In the genomic region with DNA sequence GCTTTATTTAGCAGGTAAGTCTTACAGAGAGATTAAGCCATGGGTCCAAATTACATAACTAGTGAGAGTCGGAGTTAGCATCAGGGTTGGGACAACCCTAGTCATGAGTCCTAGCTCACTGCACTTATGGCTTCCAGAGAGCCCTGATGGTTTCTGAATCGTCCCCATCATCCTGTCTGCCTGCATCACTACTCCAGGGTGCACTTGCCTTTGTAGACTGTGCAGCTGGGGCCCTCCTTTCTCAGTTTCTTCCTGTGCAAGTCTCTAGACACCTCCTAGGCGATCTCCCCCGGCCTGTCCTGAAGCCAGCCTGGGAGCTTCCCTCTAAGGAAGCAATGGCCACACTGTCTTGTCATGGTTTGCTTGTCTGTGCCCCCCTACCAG, we compare ENCODE assay signal across 11 cellular contexts. TPM values are rescaled to one million over a fixed set of nuclear protein-coding genes. Genes with fewer than 3 reads are reported as not detected.
DNase-seq lines count a peak whose midpoint lies in the region; ATAC-seq, FAIRE-seq and TF ChIP-seq lines count a peak whose summit lies in the region.
"Had no signal": no experiment of that assay in that cellular context is flagged by ENCODE, and none has a peak within 500 bp of the region (broad histone marks: within the 10 kb centered on the region; RNA-seq: fewer than 3 reads in every experiment).

No MANE protein-coding gene starts in this region.

- peak overlapping the region; percentile 38 for H3K4me2 ChIP-seq in MM.1S (ENCODE audit: low read depth, low read length)
- H3K4me2 ChIP-seq in K562 (ENCODE audit: insufficient read depth, low read length), result no peak overlapping the region

- H3K4me3 Mint-ChIP-seq in endodermal cell, result no peak overlapping the region

- WGBS in heart right ventricle, 2 donors, result 64 to 72% methylated on average over 4 of the region's 4 CpGs
- 1% methylated on average over 4 of the region's 4 CpGs for WGBS in K562 (ENCODE audit: insufficient coverage, low coverage, missing lambda C conversion rate)
- WGBS in endodermal cell (ENCODE audit: insufficient coverage in 1 of 2, insufficient read length in 1 of 2), 2 experiments, result 89 to 94% methylated on average over 2 to 4 of the region's 4 CpGs

- no TSS peak for BruUV-seq in K562 (replicated peaks; lab: Mats Ljungman, UMichigan)

- H3K27ac ChIP-seq in heart right ventricle (no peak overlapping the region), MM.1S (ENCODE audit: low read length) (peak overlapping the region; percentile 6; the same call in 1 of the 2 replicates), K562 (ENCODE audit: extremely low read depth, low read depth, low read length) (no peak overlapping the region), endodermal cell (ENCODE audit: low read depth, low read length) (no peak overlapping the region)
- H3K27ac ChIP-seq: SJCRH30 had no signal

- in situ Hi-C loops in K562 (cut with MboI), result no loop called here

- intact Hi-C loops in left ventricle myocardium superior (cut with micrococcal nuclease) (loop anchor here (2.0 kb wide), 1 partner anchor 163 kb away; no protein-coding TSS in a partner anchor), heart right ventricle (cut with DNase I) (loop anchor here in 8 of 10 donors (1.0 to 10.0 kb wide), 10 partner anchors 37 to 1689 kb away; a partner anchor contains a TSS), K562 (cut with micrococcal nuclease) (loop anchor here (1.0 to 2.0 kb wide), 2 partner anchors 66 to 1687 kb away; no protein-coding TSS in a partner anchor)

- H3K36me3 ChIP-seq in heart right ventricle, result peaks cover 0 to 28% (median 13%) of the 10 kb centered on the region in 9 donors
- peaks cover 13% of the 10 kb centered on the region; the same call in 1 of the 2 replicates for H3K36me3 ChIP-seq in MM.1S (replicated peaks; ENCODE audit: insufficient read depth, low read length)
- H3K36me3 ChIP-seq in K562 (ENCODE audit: control insufficient read depth, insufficient read depth, low read length), result peaks cover 3% of the 10 kb centered on the region; the same call in 1 of the 3 replicates
- H3K36me3 ChIP-seq in endodermal cell (ENCODE audit: control insufficient read depth, insufficient read depth, low read length), result peaks cover 12% of the 10 kb centered on the region
- H3K36me3 ChIP-seq: BE2C, HAP-1, MG63, SJCRH30 had no signal

- H3K27ac Mint-ChIP-seq in endodermal cell, result no peak overlapping the region

- no peaks in the 10 kb centered on the region for H3K9me2 ChIP-seq in MM.1S (replicated peaks; ENCODE audit: insufficient read depth, low read length)

- H3K9me3 ChIP-seq in heart right ventricle (no peaks in the 10 kb centered on the region), MM.1S (replicated peaks; ENCODE audit: insufficient read depth, low read length) (no peaks in the 10 kb centered on the region), K562 (replicated peaks; ENCODE audit: control insufficient read depth, insufficient read depth, low read depth, low read length) (no peaks in the 10 kb centered on the region), endodermal cell (ENCODE audit: control insufficient read depth, low read length) (no peaks in the 10 kb centered on the region)
- H3K9me3 ChIP-seq: BE2C, HAP-1, MG63, SJCRH30 had no signal

- H4K20me1 ChIP-seq in MM.1S (ENCODE audit: insufficient read depth, low read length), result no peaks in the 10 kb centered on the region
- H4K20me1 ChIP-seq in K562 (replicated peaks; ENCODE audit: control insufficient read depth, insufficient read depth, low read length), result no peaks in the 10 kb centered on the region; the same call in 1 of the 2 replicates

- peaks cover 10% of the 10 kb centered on the region for H3K36me3 Mint-ChIP-seq in endodermal cell (ENCODE audit: low read depth)

- peak; percentile 15 for ATAC-seq in left ventricle myocardium superior
- ATAC-seq in heart right ventricle, result no peak
- no peak for ATAC-seq in K562
- no peak for ATAC-seq in HG03460 (IDR thresholded peaks at IDR 0.05; ENCODE audit: unreplicated experiment)

- POLR2A ChIA-PET in K562 (lab: Yijun Ruan, JAX), result interaction anchor here (0.6 to 3.0 kb wide), 4 partner anchors 9 to 64 kb away, joined by 3 to 9 read pairs (median 4); no protein-coding TSS in a partner anchor

- peaks cover 78% of the 10 kb centered on the region for H3K27me3 Mint-ChIP-seq in endodermal cell (ENCODE audit: insufficient read depth)

- peaks cover 1% of the 10 kb centered on the region for H3K4me1 Mint-ChIP-seq in endodermal cell

- no peak overlapping the region for H3K9ac ChIP-seq in MM.1S (ENCODE audit: low read length)
- H3K9ac ChIP-seq in K562 (ENCODE audit: insufficient read depth in 1 of 2, low read depth in 2 of 2, low read length in 2 of 2), result no peak overlapping the region
- H3K9ac ChIP-seq in endodermal cell (ENCODE audit: extremely low read depth, low read length, poor library complexity, severe bottlenecking), result no peak overlapping the region

- FAIRE-seq in K562 (lab: Jason Lieb, UNC), result peak; percentile 44

- H3F3A ChIP-seq in MM.1S (ENCODE audit: insufficient read depth, low read length), result peaks cover 19% of the 10 kb centered on the region

- no peak for TF ChIP-seq RAD21 in K562 (CRISPR knock-in tag; conservative IDR thresholded peaks at IDR 0.05 in 1 of 2, IDR thresholded peaks at IDR 0.05 in 1 of 2)

- CTCF ChIA-PET in K562 (lab: Yijun Ruan, JAX; ENCODE audit: low intra/inter-chr PET ratio), result interaction anchor here (0.5 to 4.0 kb wide), 6 partner anchors 63 to 918 kb away, joined by 3 to 49 read pairs (median 4); no protein-coding TSS in a partner anchor

- TF ChIP-seq CTCF in heart right ventricle (IDR thresholded peaks at IDR 0.05), result no peak
- no peak for TF ChIP-seq CTCF in MM.1S (IDR thresholded peaks at IDR 0.05; ENCODE audit: low read length)
- TF ChIP-seq CTCF in K562 (IDR thresholded peaks at IDR 0.05 in 2 of 3, conservative IDR thresholded peaks at IDR 0.05 in 1 of 3; ENCODE audit: insufficient read depth in 2 of 3, low read depth in 1 of 3, low read length in 3 of 3), result no peak
- no peak for TF ChIP-seq CTCF in endodermal cell (conservative IDR thresholded peaks at IDR 0.05)

- no peaks in the 10 kb centered on the region for H3K9me1 ChIP-seq in K562 (ENCODE audit: control insufficient read depth, insufficient read depth, low read length)

- no peak for TF ChIP-seq POLR2A in K562 (conservative IDR thresholded peaks at IDR 0.05)

- H2AFZ ChIP-seq in MM.1S (ENCODE audit: low read length), result no peak overlapping the region
- H2AFZ ChIP-seq in K562 (ENCODE audit: low read depth, low read length), result no peak overlapping the region

- H3K27me3 ChIP-seq in heart right ventricle (peaks cover 0 to 20% (median 0%) of the 10 kb centered on the region in 7 donors), MM.1S (replicated peaks; ENCODE audit: insufficient read depth, low read length) (no peaks in the 10 kb centered on the region), K562 (ENCODE audit: control insufficient read depth in 2 of 2, insufficient read depth in 2 of 2, low read length in 2 of 2) (peaks cover 6 to 28% of the 10 kb centered on the region in 2 experiments; a peak in 4 of 5 replicates), endodermal cell (ENCODE audit: control insufficient read depth, insufficient read depth, low read length, poor library complexity, severe bottlenecking) (peaks cover 60% of the 10 kb centered on the region)
- H3K27me3 ChIP-seq: SJCRH30 had no signal

- no peak for TF ChIP-seq EP300 in K562 (IDR thresholded peaks at IDR 0.05; ENCODE audit: low read length)

- DNase-seq in left ventricle myocardium superior (no peak), heart right ventricle (no peak), MM.1S (peak; percentile 65), K562 (ENCODE audit: extremely low read depth in 1 of 4, low spot score in 3 of 4) (no peak), NCI-H510A treated with DMSO at 0.1 percent for 48 hours (lab: John Stamatoyannopoulos, UW) (no peak), endodermal cell (no peak)

- no peaks in the 10 kb centered on the region for H3K9me3 Mint-ChIP-seq in endodermal cell

- H3K79me2 ChIP-seq in MM.1S (ENCODE audit: low read length) (no peaks in the 10 kb centered on the region), K562 (ENCODE audit: control insufficient read depth, insufficient read depth, low read length) (no peaks in the 10 kb centered on the region)

- H3K4me1 ChIP-seq in heart right ventricle (peaks cover 0 to 25% (median 11%) of the 10 kb centered on the region in 9 donors), MM.1S (ENCODE audit: low read length) (peaks cover 24% of the 10 kb centered on the region), K562 (replicated peaks in 1 of 2; ENCODE audit: control insufficient read depth in 2 of 2, insufficient read depth in 2 of 2, low read length in 2 of 2) (no peaks in the 10 kb centered on the region), endodermal cell (ENCODE audit: control insufficient read depth, insufficient read depth, low read length) (no peaks in the 10 kb centered on the region)
- H3K4me1 ChIP-seq: BE2C, HAP-1, SJCRH30 had no signal

- H3K4me3 ChIP-seq in heart right ventricle, result no peak overlapping the region
- H3K4me3 ChIP-seq in MM.1S (ENCODE audit: low read length), result no peak overlapping the region
- H3K4me3 ChIP-seq in K562, result no peak overlapping the region
- H3K4me3 ChIP-seq in endodermal cell (ENCODE audit: low read length), result no peak overlapping the region
- H3K4me3 ChIP-seq: HAP-1, MG63, SJCRH30 had no signal

TF ChIP-seq in K562, 482 proteins besides CTCF, POLR2A, EP300 and RAD21 (continues in another document):
- no peak for TF ChIP-seq SMARCA5 (IDR thresholded peaks at IDR 0.05)

RNA-seq across cellular contexts. Expression of a gene that starts 37.1 kb away (rescaled TPM):
- total RNA-seq in left ventricle myocardium superior, result 16.9 TPM
- total RNA-seq in heart right ventricle, result 10 to 100 TPM in 6 of 10 donors, 1 to 10 TPM in 4; 6.3 to 37.2 (median 11.1) TPM
- 10 to 100 TPM in 1 of 2 donors, 1 to 10 TPM in 1; 8.7 to 13.1 TPM for polyA plus RNA-seq in heart right ventricle
- total RNA-seq in K562 (2011; cell fraction: chromatin; rRNA removed; ENCODE audit: low replicate concordance), result 6.8 and 7.9 TPM in 2 replicates
- total RNA-seq in K562 (2011; cell fraction: nucleolus; rRNA removed), result 7.1 and 8.0 TPM in 2 replicates
- total RNA-seq in K562 (2011; cell fraction: nucleoplasm; rRNA removed), result 9.5 and 11.3 TPM in 2 replicates
- 6.4 and 8.2 TPM in 2 replicates for total RNA-seq in K562 (2014; rRNA removed)
- total RNA-seq in K562 (2014; rRNA removed; fragmentation: Illumina TruSeq; extraction: Trizol), result 9.7 and 10.5 TPM in 2 replicates
- 9.8 and 10.1 TPM in 2 replicates for total RNA-seq in K562 (2015; rRNA removed; fragmentation: Illumina TruSeq; extraction: Trizol)
- 12.1 and 13.1 TPM in 2 replicates for total RNA-seq in K562 (2021)
- 6.2 and 6.3 TPM in 2 replicates for polyA plus RNA-seq in K562 (2011; rRNA removed)
- polyA plus RNA-seq in K562 (2011; cell fraction: cytosol; rRNA removed), result 6.4 and 6.9 TPM in 2 replicates
- 3.4 and 4.3 TPM in 2 replicates for polyA plus RNA-seq in K562 (2011; cell fraction: nucleus; rRNA removed)
- polyA plus RNA-seq in K562 (2012), result 9.6 and 13.7 TPM in 2 replicates
- polyA plus RNA-seq in K562 (2014; fragmentation: Illumina TruSeq; extraction: Trizol), result 12.4 and 13.6 TPM in 2 replicates
- polyA plus RNA-seq in K562 (2014; fragmentation: Nextera tagmentation; extraction: Ambion mirVana), result 1 to 10 TPM; 3.4 to 6.1 TPM
- polyA plus RNA-seq in K562 (2014; rRNA removed), result 7.1 and 8.4 TPM in 2 replicates
- 10.5 and 10.8 TPM in 2 replicates for polyA minus RNA-seq in K562 (2011; rRNA and poly(A)+ RNA removed)
- polyA minus RNA-seq in K562 (2011; cell fraction: cytosol; rRNA and poly(A)+ RNA removed), result 2.1 and 6.3 TPM in 2 replicates
- polyA minus RNA-seq in K562 (2011; cell fraction: nucleus; rRNA and poly(A)+ RNA removed), result 4.6 and 6.4 TPM in 2 replicates
- total RNA-seq in endodermal cell, result 10 to 100 TPM in 1 of 2 donors, 1 to 10 TPM in 1; 9.2 to 12.9 TPM
- polyA plus RNA-seq in endodermal cell (2013, experiment 1 of 2), result 4.9 TPM
- polyA plus RNA-seq in endodermal cell (2013, experiment 2 of 2), result 4.3 TPM
